1 cellular context compared by ENCODE assay signal in the genomic region with DNA sequence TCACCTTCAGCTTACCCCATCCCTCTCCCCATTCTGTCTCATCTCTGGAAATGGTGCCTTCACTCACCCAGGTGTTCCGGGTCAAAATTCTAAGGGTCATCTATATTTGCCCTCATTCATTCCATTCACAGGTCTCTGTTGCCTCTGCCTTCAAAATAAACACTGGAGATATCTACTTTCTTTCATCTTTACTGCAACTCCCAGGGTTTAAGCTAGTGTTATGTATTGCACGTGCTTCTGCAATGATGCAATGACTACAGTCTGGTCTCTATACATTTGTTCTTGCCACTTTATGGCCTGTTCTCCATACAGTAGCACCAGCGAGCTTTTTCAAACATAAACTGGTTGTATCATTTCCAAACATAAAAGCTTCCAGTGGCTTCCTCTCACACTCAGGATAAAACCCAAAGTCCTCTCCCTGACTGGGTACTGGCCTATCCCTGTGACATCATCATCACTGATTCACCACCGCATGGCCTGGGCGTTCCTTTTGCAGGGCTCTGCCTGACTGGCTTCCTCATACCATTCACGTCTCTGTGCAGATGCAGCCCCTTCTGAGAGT.
TF ChIP-seq lines count a peak whose summit lies in the region.

No MANE protein-coding gene starts in this region.

TF ChIP-seq in HepG2, 621 proteins besides CTCF, POLR2A, EP300 and RAD21 (continued from another document and continues in another):
- TF ChIP-seq GMEB1 (CRISPR knock-in tag; IDR thresholded peaks at IDR 0.05; ENCODE audit: borderline replicate concordance) = peak; percentile 57
- peak; percentile 97; the same call in 1 of the 2 replicates for TF ChIP-seq NKX3-1 (CRISPR knock-in tag; IDR thresholded peaks at IDR 0.05)
- peak; percentile 72 for TF ChIP-seq THAP11 (CRISPR knock-in tag; IDR thresholded peaks at IDR 0.05)
- no peak for TF ChIP-seq ZBTB38 (CRISPR knock-in tag; IDR thresholded peaks at IDR 0.05)
- 0 out of 2 replicates have a peak, but pooled peaks have one; percentile 60 for TF ChIP-seq ZNF589 (CRISPR knock-in tag; conservative IDR thresholded peaks at IDR 0.05)
- peak; percentile 27; the same call in 1 of the 2 replicates for TF ChIP-seq ZMYM3 (CRISPR knock-in tag; IDR thresholded peaks at IDR 0.05)
- no peak for TF ChIP-seq ZNF484 (CRISPR knock-in tag; IDR thresholded peaks at IDR 0.05; ENCODE audit: borderline replicate concordance, low read depth)
- 0 out of 2 replicates have a peak, but pooled peaks have one; percentile 40 for TF ChIP-seq ETV6 (CRISPR knock-in tag; conservative IDR thresholded peaks at IDR 0.05)
- TF ChIP-seq REPIN1 (CRISPR knock-in tag; IDR thresholded peaks at IDR 0.05; ENCODE audit: borderline replicate concordance, low read depth) = peak; percentile 92
- no peak for TF ChIP-seq RELA (CRISPR knock-in tag; IDR thresholded peaks at IDR 0.05)
- TF ChIP-seq, protein P1, sequence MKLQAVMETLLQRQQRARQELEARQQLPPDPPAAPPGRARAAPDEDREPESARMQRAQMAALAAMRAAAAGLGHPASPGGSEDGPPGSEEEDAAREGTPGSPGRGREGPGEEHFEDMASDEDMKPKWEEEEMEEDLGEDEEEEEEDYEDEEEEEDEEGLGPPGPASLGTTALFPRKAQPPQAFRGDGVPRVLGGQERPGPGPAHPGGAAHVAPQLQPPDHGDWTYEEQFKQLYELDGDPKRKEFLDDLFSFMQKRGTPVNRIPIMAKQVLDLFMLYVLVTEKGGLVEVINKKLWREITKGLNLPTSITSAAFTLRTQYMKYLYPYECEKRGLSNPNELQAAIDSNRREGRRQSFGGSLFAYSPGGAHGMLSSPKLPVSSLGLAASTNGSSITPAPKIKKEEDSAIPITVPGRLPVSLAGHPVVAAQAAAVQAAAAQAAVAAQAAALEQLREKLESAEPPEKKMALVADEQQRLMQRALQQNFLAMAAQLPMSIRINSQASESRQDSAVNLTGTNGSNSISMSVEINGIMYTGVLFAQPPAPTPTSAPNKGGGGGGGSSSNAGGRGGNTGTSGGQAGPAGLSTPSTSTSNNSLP (IDR thresholded peaks at IDR 0.05; ENCODE audit: low read depth, low read length) = peak; percentile 78
- TF ChIP-seq ZNF639 (CRISPR knock-in tag; conservative IDR thresholded peaks at IDR 0.05) = 0 out of 2 replicates have a peak, but pooled peaks have one; percentile 41
- TF ChIP-seq ZNF878 (CRISPR knock-in tag; IDR thresholded peaks at IDR 0.05) = no peak
- peak; percentile 81 for TF ChIP-seq SAP130 (CRISPR knock-in tag; IDR thresholded peaks at IDR 0.05; ENCODE audit: low read depth)
- TF ChIP-seq ZFY (CRISPR knock-in tag; IDR thresholded peaks at IDR 0.05) = peak; percentile 38; the same call in 1 of the 2 replicates
- TF ChIP-seq PAX8 (CRISPR knock-in tag; IDR thresholded peaks at IDR 0.05; ENCODE audit: borderline replicate concordance) = no peak
- TF ChIP-seq, protein P2, sequence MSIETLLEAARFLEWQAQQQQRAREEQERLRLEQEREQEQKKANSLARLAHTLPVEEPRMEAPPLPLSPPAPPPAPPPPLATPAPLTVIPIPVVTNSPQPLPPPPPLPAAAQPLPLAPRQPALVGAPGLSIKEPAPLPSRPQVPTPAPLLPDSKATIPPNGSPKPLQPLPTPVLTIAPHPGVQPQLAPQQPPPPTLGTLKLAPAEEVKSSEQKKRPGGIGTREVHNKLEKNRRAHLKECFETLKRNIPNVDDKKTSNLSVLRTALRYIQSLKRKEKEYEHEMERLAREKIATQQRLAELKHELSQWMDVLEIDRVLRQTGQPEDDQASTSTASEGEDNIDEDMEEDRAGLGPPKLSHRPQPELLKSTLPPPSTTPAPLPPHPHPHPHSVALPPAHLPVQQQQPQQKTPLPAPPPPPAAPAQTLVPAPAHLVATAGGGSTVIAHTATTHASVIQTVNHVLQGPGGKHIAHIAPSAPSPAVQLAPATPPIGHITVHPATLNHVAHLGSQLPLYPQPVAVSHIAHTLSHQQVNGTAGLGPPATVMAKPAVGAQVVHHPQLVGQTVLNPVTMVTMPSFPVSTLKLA (IDR thresholded peaks at IDR 0.05) = peak; percentile 84
- peak in 1 of 2 experiments; percentile 98; a peak in 2 of 4 replicates for TF ChIP-seq ATF4 (CRISPR knock-in tag; IDR thresholded peaks at IDR 0.05)
- TF ChIP-seq, protein P3, sequence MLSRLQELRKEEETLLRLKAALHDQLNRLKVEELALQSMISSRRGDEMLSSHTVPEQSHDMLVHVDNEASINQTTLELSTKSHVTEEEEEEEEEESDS (CRISPR knock-in tag; IDR thresholded peaks at IDR 0.05; ENCODE audit: borderline replicate concordance) = peak; percentile 58; the same call in 1 of the 2 replicates
- no peak for TF ChIP-seq SMARCC2 (IDR thresholded peaks at IDR 0.05)
- TF ChIP-seq ZNF232 (CRISPR knock-in tag; IDR thresholded peaks at IDR 0.05; ENCODE audit: borderline replicate concordance) = no peak
- no peak for TF ChIP-seq CHCHD3 (CRISPR knock-in tag; IDR thresholded peaks at IDR 0.05)
- peak; percentile 89; the same call in 1 of the 2 replicates for TF ChIP-seq TOE1 (CRISPR knock-in tag; IDR thresholded peaks at IDR 0.05)
- 0 out of 2 replicates have a peak, but pooled peaks have one; percentile 31 for TF ChIP-seq KDM4B (CRISPR knock-in tag; IDR thresholded peaks at IDR 0.05)
- peak; percentile 73; the same call in 1 of the 2 replicates for TF ChIP-seq KDM6A (CRISPR knock-in tag; IDR thresholded peaks at IDR 0.05; ENCODE audit: low read depth)
- peak; percentile 76 for TF ChIP-seq MED1 (CRISPR knock-in tag; IDR thresholded peaks at IDR 0.05)
- no peak for TF ChIP-seq ZNF274 (CRISPR knock-in tag; IDR thresholded peaks at IDR 0.05)
- TF ChIP-seq NR3C1 (CRISPR knock-in tag; IDR thresholded peaks at IDR 0.05) = no peak
- no peak; the same call in 1 of the 2 replicates for TF ChIP-seq ZNF782 (CRISPR knock-in tag; IDR thresholded peaks at IDR 0.05; ENCODE audit: borderline replicate concordance)
- TF ChIP-seq TAF1 (CRISPR knock-in tag; IDR thresholded peaks at IDR 0.05) = no peak
- no peak for TF ChIP-seq GZF1 (CRISPR knock-in tag; IDR thresholded peaks at IDR 0.05)
- TF ChIP-seq GATAD2A (CRISPR knock-in tag; IDR thresholded peaks at IDR 0.05) = peak; percentile 97
- peak; percentile 82 for TF ChIP-seq PPARG (CRISPR knock-in tag; conservative IDR thresholded peaks at IDR 0.05)
- peak; percentile 85; the same call in 1 of the 2 replicates for TF ChIP-seq HDAC1 (CRISPR knock-in tag; IDR thresholded peaks at IDR 0.05)
- TF ChIP-seq ZNF687 (CRISPR knock-in tag; IDR thresholded peaks at IDR 0.05) = no peak
- TF ChIP-seq CBX2 (IDR thresholded peaks at IDR 0.05; ENCODE audit: low read depth, low read length) = no peak
- no peak for TF ChIP-seq CBX2 (CRISPR knock-in tag; IDR thresholded peaks at IDR 0.05; ENCODE audit: low read depth)
- peak; percentile 57 for TF ChIP-seq ZNF557 (CRISPR knock-in tag; IDR thresholded peaks at IDR 0.05)
- no peak for TF ChIP-seq RFX5 (IDR thresholded peaks at IDR 0.05; ENCODE audit: low read depth, low read length)
- peak; percentile 71 for TF ChIP-seq MEF2D (CRISPR knock-in tag; IDR thresholded peaks at IDR 0.05)
- TF ChIP-seq SATB2 (CRISPR knock-in tag; IDR thresholded peaks at IDR 0.05) = 0 out of 2 replicates have a peak, but pooled peaks have one; percentile 24
- peak; percentile 62; the same call in 1 of the 2 replicates for TF ChIP-seq ONECUT2 (CRISPR knock-in tag; IDR thresholded peaks at IDR 0.05)
- TF ChIP-seq SUZ12 (IDR thresholded peaks at IDR 0.05; ENCODE audit: low read depth, low read length) = no peak
- TF ChIP-seq KDM1A (CRISPR knock-in tag; IDR thresholded peaks at IDR 0.05) = peak; percentile 85
- TF ChIP-seq KDM3A (CRISPR knock-in tag; IDR thresholded peaks at IDR 0.05; ENCODE audit: low read depth) = no peak
- no peak for TF ChIP-seq SOX6 (IDR thresholded peaks at IDR 0.05)
- TF ChIP-seq SOX6 (CRISPR knock-in tag; IDR thresholded peaks at IDR 0.05) = peak; percentile 97
- TF ChIP-seq ZNF773 (CRISPR knock-in tag; IDR thresholded peaks at IDR 0.05; ENCODE audit: borderline replicate concordance) = no peak
- no peak for TF ChIP-seq KDM5A (IDR thresholded peaks at IDR 0.05; ENCODE audit: borderline replicate concordance, low read length)
- TF ChIP-seq ZNF276 (CRISPR knock-in tag; IDR thresholded peaks at IDR 0.05; ENCODE audit: low read depth) = no peak
- TF ChIP-seq ZFP62 (CRISPR knock-in tag; IDR thresholded peaks at IDR 0.05) = no peak
